In the genomic region with DNA sequence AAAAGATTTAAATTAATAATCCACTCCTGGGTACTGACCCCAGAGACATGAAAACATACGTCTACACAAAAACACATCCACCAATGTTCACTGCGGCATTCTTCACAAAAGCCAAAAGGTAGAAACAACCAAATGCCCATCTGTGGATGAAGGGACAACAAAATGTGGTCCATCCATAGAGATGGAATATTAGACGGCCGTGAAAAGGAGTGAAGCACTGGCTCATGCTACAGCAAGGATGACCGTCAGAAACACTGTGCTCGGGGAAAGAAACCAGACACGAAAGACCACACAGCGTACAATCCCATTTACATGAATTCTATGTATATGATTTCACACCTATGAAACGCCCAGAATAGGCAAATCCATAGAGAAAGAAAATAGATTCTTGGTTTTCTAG, we compare ENCODE assay signal across 24 cellular contexts. TPM values are rescaled to one million over a fixed set of nuclear protein-coding genes. Genes with fewer than 3 reads are reported as not detected.
"Had no signal": no experiment of that assay in that cellular context is flagged by ENCODE, and none has a peak within 500 bp of the region (broad histone marks: within the 10 kb centered on the region; RNA-seq: fewer than 3 reads in every experiment).

No MANE protein-coding gene starts in this region.

- H3K9ac ChIP-seq: KMS-11, SK-N-SH had no signal

- H3K9me3 ChIP-seq: SK-N-SH had no signal

- DNase-seq: IMR-90; Kasumi-1; MM.1S; NCI-H1092 treated with DMSO at 0.1 percent for 48 hours; NCI-H1436; NCI-H187; NCI-H2029; NCI-H2081 treated with DMSO at 0.1 percent for 48 hours; NCI-H2171; NCI-H226; NCI-H446; NCI-H510A; NCI-H524 treated with DMSO at 0.1 percent for 48 hours; NCI-H69; NCI-H774; NK-92 treated with Interleukin-12 subunit alpha and Interleukin-12 subunit beta, amount 100 ng/mL, for 24 hours; SHP77; SK-N-SH; SW 1271 had no signal

- ATAC-seq: HepG2 had no signal

- H3K4me2 ChIP-seq: KMS-11, SK-N-SH had no signal

- H3K9me2 ChIP-seq: SK-N-SH had no signal

- H3K27ac ChIP-seq: KMS-11, RWPE1 had no signal

- FAIRE-seq: HepG2 had no signal

RNA-seq across cellular contexts. Expression of a gene that starts 18.8 kb away (rescaled TPM):
- total RNA-seq: HepG2, IMR-90, M059J, SK-MEL-5 had no signal
